13 cellular contexts compared by ENCODE assay signal in the genomic region with DNA sequence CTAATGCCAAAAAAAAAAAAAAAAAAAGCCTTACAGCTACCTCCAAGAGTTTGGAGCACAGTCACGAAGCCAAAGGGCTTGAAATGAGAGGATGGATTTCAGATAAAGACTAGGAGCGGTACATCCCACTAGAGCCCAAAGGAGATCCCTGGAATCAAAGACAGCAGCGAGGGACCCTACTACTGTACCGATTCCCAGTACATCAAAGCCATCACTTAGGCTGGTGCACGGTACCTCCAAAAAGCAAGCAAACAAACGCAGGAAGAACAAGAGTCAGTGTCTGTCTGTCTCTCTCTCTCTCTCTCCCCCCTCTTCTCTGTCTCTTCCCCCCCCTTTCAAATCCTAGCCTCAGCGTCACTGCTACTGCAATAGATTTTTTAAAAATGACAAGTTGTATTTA. TPM values are rescaled to one million over a fixed set of nuclear protein-coding genes. Genes with fewer than 3 reads are reported as not detected.
DNase-seq lines count a peak whose midpoint lies in the region; ATAC-seq, FAIRE-seq and TF ChIP-seq lines count a peak whose summit lies in the region.
"Had no signal": no experiment of that assay in that cellular context is flagged by ENCODE, and none has a peak within 500 bp of the region (broad histone marks: within the 10 kb centered on the region; RNA-seq: fewer than 3 reads in every experiment).

No MANE protein-coding gene starts in this region.

- peak overlapping the region; percentile 90 to 91 for H3K27ac ChIP-seq in right atrium auricular region
- peak overlapping the region in 47 of 59 donors; percentile 1 to 96 (median 65) for H3K27ac ChIP-seq in dorsolateral prefrontal cortex
- H3K27ac ChIP-seq in urinary bladder (ENCODE audit: low read depth), result peak overlapping the region; percentile 4
- H3K27ac ChIP-seq in pancreas, result no peak overlapping the region
- no peak overlapping the region for H3K27ac ChIP-seq in substantia nigra (ENCODE audit: low read depth, low read length, poor library complexity, severe bottlenecking)
- H3K27ac ChIP-seq: colonic mucosa had no signal

- H3K27me3 Mint-ChIP-seq in neural crest cell (ENCODE audit: low read depth), result peaks cover 31% of the 10 kb centered on the region

- TF ChIP-seq CTCF in right atrium auricular region (IDR thresholded peaks at IDR 0.05) (no peak), dorsolateral prefrontal cortex (IDR thresholded peaks at IDR 0.05 in 54 of 56, conservative IDR thresholded peaks at IDR 0.05 in 2 of 56; ENCODE audit: low read depth in 1 of 56, partially characterized antibody in 56 of 56) (no peak), neural crest cell (conservative IDR thresholded peaks at IDR 0.05) (no peak), pancreas (IDR thresholded peaks at IDR 0.05) (no peak)

- WGBS in urinary bladder, result 73% methylated on average over 7 of the region's 7 CpGs
- 85 to 86% methylated on average over 7 of the region's 7 CpGs for WGBS in pancreas, 2 donors

- H3K4me3 Mint-ChIP-seq in neural crest cell, result peak overlapping the region; percentile 90

- peaks cover 60% of the 10 kb centered on the region for H3K4me1 Mint-ChIP-seq in neural crest cell

- H3K9me3 ChIP-seq in right atrium auricular region, result no peaks in the 10 kb centered on the region
- no peaks in the 10 kb centered on the region for H3K9me3 ChIP-seq in pancreas
- H3K9me3 ChIP-seq: colonic mucosa had no signal

- no peaks in the 10 kb centered on the region for H3K9me3 Mint-ChIP-seq in neural crest cell

- DNase-seq in right atrium auricular region (ENCODE audit: low spot score) (no peak), left cardiac atrium (no peak), dorsolateral prefrontal cortex (no peak), neural crest cell (ENCODE audit: low read depth, low spot score) (no peak), NCI-H748 (lab: John Stamatoyannopoulos, UW; ENCODE audit: unreplicated experiment) (no peak), pancreas (no peak), substantia nigra (lab: John Stamatoyannopoulos, UW) (no peak)
- DNase-seq: AML-193, colonic mucosa, mesendoderm, SIG-M5 had no signal

- H3K36me3 ChIP-seq in right atrium auricular region, result no peaks in the 10 kb centered on the region
- no peaks in the 10 kb centered on the region for H3K36me3 ChIP-seq in urinary bladder (ENCODE audit: insufficient read depth)
- H3K36me3 ChIP-seq in pancreas, result no peaks in the 10 kb centered on the region
- H3K36me3 ChIP-seq: colonic mucosa had no signal

- H3K36me3 Mint-ChIP-seq in neural crest cell (ENCODE audit: low read depth), result peaks cover 2% of the 10 kb centered on the region

- H3K4me1 ChIP-seq in right atrium auricular region, result peaks cover 0 to 55% of the 10 kb centered on the region in 2 donors
- H3K4me1 ChIP-seq in urinary bladder (ENCODE audit: insufficient read depth), result no peaks in the 10 kb centered on the region
- peaks cover 2 to 27% (median 2%) of the 10 kb centered on the region in 3 donors for H3K4me1 ChIP-seq in pancreas

- ATAC-seq in left cardiac atrium (no peak), pancreas (no peak)

- peak overlapping the region; percentile 23 for H3K27ac Mint-ChIP-seq in neural crest cell (ENCODE audit: unreplicated experiment)

- no peak for FAIRE-seq in pancreas (lab: Jason Lieb, UNC)
- FAIRE-seq: G401.6 had no signal

- H3K4me3 ChIP-seq in right atrium auricular region (peak overlapping the region; percentile 81 to 86), dorsolateral prefrontal cortex (peak overlapping the region in 43 of 59 donors; percentile 2 to 79 (median 64)), urinary bladder (ENCODE audit: low read depth, low read length) (no peak overlapping the region), pancreas (no peak overlapping the region)
- H3K4me3 ChIP-seq: colonic mucosa had no signal

- intact Hi-C loops in left cardiac atrium (cut with DNase I) (loop anchor here in 1 of 2 donors (10.0 kb wide), 1 partner anchor 115 kb away; no protein-coding TSS in a partner anchor), dorsolateral prefrontal cortex (cut with DNase I) (no loop called here), pancreas (cut with DNase I) (loop anchor here in 1 of 3 donors (10.0 kb wide), 2 partner anchors 105 to 135 kb away; no protein-coding TSS in a partner anchor)

- H3K27me3 ChIP-seq in right atrium auricular region (peaks cover 0 to 13% of the 10 kb centered on the region in 2 donors), dorsolateral prefrontal cortex (peaks cover 6 to 65% (median 50%) of the 10 kb centered on the region in 45 donors), pancreas (peaks cover 0 to 3% (median 0%) of the 10 kb centered on the region in 4 donors)

RNA-seq across cellular contexts. Expression of a gene that starts 12.3 kb away (rescaled TPM):
- total RNA-seq in right atrium auricular region (10 to 100 TPM in 1 of 2 donors, 1 to 10 TPM in 1; 9.2 to 18.9 TPM), left cardiac atrium (10 to 100 TPM; 11.9 to 12.6 TPM), dorsolateral prefrontal cortex (10 to 100 TPM in 109 of 120 experiments, 1 to 10 TPM in 11; 7.3 to 24.4 (median 13.4) TPM), neural crest cell (40.1 and 46.0 TPM in 2 replicates), urinary bladder (19.4 TPM), pancreas (10 to 100 TPM in 4 of 6 donors, 1 to 10 TPM in 2; 8.7 to 17.6 (median 10.4) TPM)
- polyA plus RNA-seq in urinary bladder (11.8 TPM), pancreas (1 to 10 TPM; 2.5 to 4.5 TPM)

Comparison
In these comparisons a context has a peak if more than half of its experiments do, and no peak if none do; other contexts are left out.
1. H3K27ac ChIP-seq: peak in right atrium auricular region (2 of 2), dorsolateral prefrontal cortex (47 of 59) and urinary bladder (single experiment); none in pancreas (0 of 4) and substantia nigra (single experiment).
2. H3K4me3 ChIP-seq: peak in right atrium auricular region (2 of 2) and dorsolateral prefrontal cortex (43 of 59); none in urinary bladder (single experiment) and pancreas (0 of 4).